9 cellular contexts compared by ENCODE assay signal in genomic region chr19:3065675-3066357, GRCh38. TPM values are rescaled to one million over a fixed set of nuclear protein-coding genes. Genes with fewer than 3 reads are reported as not detected.
DNase-seq lines count a peak whose midpoint lies in the region; ATAC-seq, FAIRE-seq and TF ChIP-seq lines count a peak whose summit lies in the region.
"Had no signal": no experiment of that assay in that cellular context is flagged by ENCODE, and none has a peak within 500 bp of the region (broad histone marks: within the 10 kb centered on the region; RNA-seq: fewer than 3 reads in every experiment).

No MANE protein-coding gene starts in this region.

- 68 to 71% methylated on average over 15 of the region's 15 CpGs for WGBS in tibial nerve, 2 donors

- no peak overlapping the region for H2AFZ ChIP-seq in Karpas-422 (ENCODE audit: low read length)

- H3K27ac ChIP-seq in Karpas-422 (ENCODE audit: low read length) = no peak overlapping the region
- H3K27ac ChIP-seq in tibial nerve = no peak overlapping the region

- no peak overlapping the region for H3K4me3 ChIP-seq in Karpas-422 (ENCODE audit: low read length)
- H3K4me3 ChIP-seq in tibial nerve = no peak overlapping the region

- no peaks in the 10 kb centered on the region for H4K20me1 ChIP-seq in Karpas-422 (ENCODE audit: insufficient read depth, low read depth, low read length)

- ATAC-seq in left colon = peak; percentile 20

- H3K9ac ChIP-seq in Karpas-422 (ENCODE audit: low read length) = no peak overlapping the region

- FAIRE-seq in GM12891 (lab: Jason Lieb, UNC) = peak; percentile 97

- H3K9me2 ChIP-seq in Karpas-422 (replicated peaks; ENCODE audit: insufficient read depth, low read length) = no peaks in the 10 kb centered on the region

- H3K9me3 ChIP-seq in Karpas-422 (ENCODE audit: low read length) (no peaks in the 10 kb centered on the region), tibial nerve (no peaks in the 10 kb centered on the region)

- intact Hi-C loops in left colon (cut with DNase I, micrococcal nuclease) = no loop called here

- peak; percentile 73 for DNase-seq in GM12891 (ENCODE audit: insufficient read length, low spot score)
- peak; percentile 88 for DNase-seq in GM20000 (ENCODE audit: low spot score)
- DNase-seq in Karpas-422 = peak; percentile 64
- DNase-seq in left colon = peak; percentile 63 to 68
- no peak for DNase-seq in stimulated activated CD4-positive, alpha-beta T cell treated with anti-CD3 and anti-CD28 coated beads, Interleukin-1b, Interleukin-23, amount 100 ng/mL, for 48 hours
- DNase-seq in cerebellar nuclear complex (lab: John Stamatoyannopoulos, UW) = no peak
- no peak for DNase-seq in tibial nerve (ENCODE audit: low spot score in 2 of 2)
- DNase-seq in T1000 (lab: John Stamatoyannopoulos, UW) = no peak
- DNase-seq: stimulated activated CD4-positive, alpha-beta T cell treated with anti-CD3 and anti-CD28 coated beads, Interleukin-15, amount 100 ng/mL, for 24 hours had no signal

- peaks cover 24% of the 10 kb centered on the region for H3K4me1 ChIP-seq in Karpas-422 (ENCODE audit: low read length)
- peaks cover 0 to 17% (median 10%) of the 10 kb centered on the region in 4 donors for H3K4me1 ChIP-seq in tibial nerve

- no peaks in the 10 kb centered on the region; the same call in 1 of the 2 replicates for H3K79me2 ChIP-seq in Karpas-422 (ENCODE audit: low read length)

- TF ChIP-seq POLR2A in GM12891 (IDR thresholded peaks at IDR 0.05; ENCODE audit: low read depth, low read length) (no peak), tibial nerve (IDR thresholded peaks at IDR 0.05) (no peak)

- H3K27me3 ChIP-seq in Karpas-422 (ENCODE audit: low read length) (no peaks in the 10 kb centered on the region), tibial nerve (no peaks in the 10 kb centered on the region)

- no peak for TF ChIP-seq CTCF in GM20000 (IDR thresholded peaks at IDR 0.05; ENCODE audit: extremely low read depth, missing control alignments)
- TF ChIP-seq CTCF in tibial nerve (IDR thresholded peaks at IDR 0.05) = no peak

- TF ChIP-seq EP300 in tibial nerve (IDR thresholded peaks at IDR 0.05) = no peak

- no peak overlapping the region for H3K4me2 ChIP-seq in Karpas-422 (ENCODE audit: low read depth, low read length, poor library complexity, severe bottlenecking)

- no peaks in the 10 kb centered on the region for H3K36me3 ChIP-seq in Karpas-422 (ENCODE audit: insufficient read depth, low read length)
- H3K36me3 ChIP-seq in tibial nerve = no peaks in the 10 kb centered on the region

TF ChIP-seq in GM12891, 5 proteins besides CTCF, POLR2A, EP300 and RAD21:
- TF ChIP-seq TAF1 (IDR thresholded peaks at IDR 0.05; ENCODE audit: low read depth, low read length) (no peak), POU2F2 (IDR thresholded peaks at IDR 0.05; ENCODE audit: low read depth, low read length) (peak; percentile 62), SPI1 (IDR thresholded peaks at IDR 0.05; ENCODE audit: low read depth, low read length) (0 out of 2 replicates have a peak, but pooled peaks have one; percentile 19), POLR2AphosphoS5 (IDR thresholded peaks at IDR 0.05; ENCODE audit: low read depth, low read length) (0 out of 2 replicates have a peak, but pooled peaks have one; percentile 19)

RNA-seq across cellular contexts. Expression of gene TLE5, which starts 3.5 kb away (rescaled TPM):
- 250 TPM for polyA plus RNA-seq in GM12891 (2012; ENCODE audit: low read depth, missing spikeins)
- total RNA-seq in Karpas-422 (2014; rRNA removed; shearing (Covaris generic); ENCODE audit: low replicate concordance) = 146 and 233 TPM in 2 replicates
- 100 to 1,000 TPM; 427 to 487 TPM for total RNA-seq in left colon
- total RNA-seq in tibial nerve = 1,000 to 10,000 TPM in 1 of 4 donors, 100 to 1,000 TPM in 3; 449 to 1,111 (median 479) TPM

RNA-seq across cellular contexts. Expression of gene GNA11, which starts 28.3 kb away (rescaled TPM):
- polyA plus RNA-seq in GM12891 (2012; ENCODE audit: low read depth, missing spikeins) = 4.3 TPM
- total RNA-seq in Karpas-422 (2014; rRNA removed; shearing (Covaris generic); ENCODE audit: low replicate concordance) = 0.58 and 2.6 TPM in 2 replicates
- total RNA-seq in left colon (100 to 1,000 TPM; 215 to 248 TPM), tibial nerve (100 to 1,000 TPM in 3 of 4 donors, 10 to 100 TPM in 1; 65.1 to 114 (median 107) TPM)

RNA-seq across cellular contexts. Expression of gene TLE2, which starts 36.7 kb away (rescaled TPM):
- polyA plus RNA-seq in GM12891 (2012; ENCODE audit: low read depth, missing spikeins) = 0.06 TPM
- total RNA-seq in Karpas-422 (2014; rRNA removed; shearing (Covaris generic); ENCODE audit: low replicate concordance) = not detected in 2 replicates
- total RNA-seq in left colon = 10 to 100 TPM; 32.9 to 47.9 TPM
- total RNA-seq in tibial nerve = 100 to 1,000 TPM in 3 of 4 donors, 10 to 100 TPM in 1; 87.5 to 184 (median 122) TPM

Comparison
In these comparisons a context has a peak if more than half of its experiments do, and no peak if none do; other contexts are left out.
1. DNase-seq: peak in GM12891 (single experiment), GM20000 (single experiment), Karpas-422 (single experiment) and left colon (2 of 2); none in stimulated activated CD4-positive, alpha-beta T cell treated with anti-CD3 and anti-CD28 coated beads, Interleukin-1b, Interleukin-23, amount 100 ng/mL, for 48 hours (single experiment), cerebellar nuclear complex (0 of 2), tibial nerve (0 of 2) and T1000 (single experiment).
2. RNA of gene GNA11, which starts 28.3 kb away (total RNA-seq): 215 to 248 TPM in left colon and 65.1 to 114 TPM in tibial nerve; 0.58 to 2.6 TPM in Karpas-422; every median in the first group is over 10 times any median in the second.
3. RNA of gene TLE2, which starts 36.7 kb away (total RNA-seq): 87.5 to 184 TPM in tibial nerve and 32.9 to 47.9 TPM in left colon; not detected in Karpas-422; every median in the first group is over 10 times any median in the second.